In genomic region chr4:183191630-183192029, GRCh38 we compare ENCODE assay signal across 25 cellular contexts.
"Had no signal": no experiment of that assay in that cellular context is flagged by ENCODE, and none has a peak within 500 bp of the region (broad histone marks: within the 10 kb centered on the region; RNA-seq: fewer than 3 reads in every experiment).

No MANE protein-coding gene starts in this region.

- H3K4me3 ChIP-seq: SJSA1 had no signal

- H3K27me3 ChIP-seq: SJSA1 had no signal

- FAIRE-seq: RCC 7860 had no signal

- H3K27ac Mint-ChIP-seq: T-cell had no signal

- H3K9me3 Mint-ChIP-seq: T-cell had no signal

- H3K4me2 ChIP-seq: KMS-11, SK-N-SH had no signal

- H3K9me3 ChIP-seq: SJSA1, SK-N-SH had no signal

- H3K4me1 Mint-ChIP-seq: T-cell had no signal

- H3K36me3 ChIP-seq: SJSA1 had no signal

- H3K4me3 Mint-ChIP-seq: T-cell had no signal

- H3K9ac ChIP-seq: KMS-11, SK-N-SH had no signal

- DNase-seq: IMR-90, Kasumi-1, MM.1S, NCI-H1092 treated with DMSO at 0.1 percent for 48 hours, NCI-H1436, NCI-H187, NCI-H2029, NCI-H2081 treated with DMSO at 0.1 percent for 48 hours, NCI-H2171, NCI-H226, NCI-H446, NCI-H510A, NCI-H524 treated with DMSO at 0.1 percent for 48 hours, NCI-H69, NCI-H774, Right ventricle myocardium superior, RPMI8226, SIG-M5, SK-N-SH, SW 1271, T-cell had no signal

- ATAC-seq: T-cell had no signal

- H3K27ac ChIP-seq: HL-60, KMS-11, SJSA1 had no signal
